ENCODE assay signal across 11 cellular contexts in the genomic region with DNA sequence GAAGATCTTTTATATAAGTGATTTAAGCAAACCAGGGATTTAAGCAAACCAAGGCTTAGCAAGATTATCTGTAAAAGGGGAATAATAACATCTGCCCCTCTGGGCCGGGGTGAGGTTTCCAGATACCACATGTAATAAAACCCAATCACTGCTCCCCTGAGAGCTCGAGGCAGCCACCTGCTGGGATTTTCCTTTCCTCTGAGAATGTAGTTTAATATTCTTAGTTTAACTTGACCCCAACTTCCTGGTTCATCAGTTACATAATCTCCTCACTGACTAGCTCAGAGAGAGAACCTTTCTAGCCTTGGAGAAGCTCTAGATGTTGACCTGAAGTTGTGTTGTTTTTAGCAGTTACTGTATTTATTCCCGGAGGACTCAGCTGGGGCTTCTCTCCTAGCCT.
DNase-seq lines count a peak whose midpoint lies in the region; ATAC-seq, FAIRE-seq and TF ChIP-seq lines count a peak whose summit lies in the region.
"Had no signal": no experiment of that assay in that cellular context is flagged by ENCODE, and none has a peak within 500 bp of the region (broad histone marks: within the 10 kb centered on the region; RNA-seq: fewer than 3 reads in every experiment).

No MANE protein-coding gene starts in this region.

- peaks cover 30% of the 10 kb centered on the region for H3K4me1 Mint-ChIP-seq in osteocyte (ENCODE audit: unreplicated experiment)

- TF ChIP-seq CTCF in heart right ventricle (IDR thresholded peaks at IDR 0.05): peak in 2 of 9 donors; percentile 7 to 16
- TF ChIP-seq CTCF in NB4 (IDR thresholded peaks at IDR 0.05; ENCODE audit: low read depth, low read length): no peak
- no peak for TF ChIP-seq CTCF in brain microvascular endothelial cell (IDR thresholded peaks at IDR 0.05; ENCODE audit: low read depth, low read length, missing control alignments)
- no peak for TF ChIP-seq CTCF in osteocyte (IDR thresholded peaks at IDR 0.05)

- H3K36me3 ChIP-seq in heart right ventricle: no peaks in the 10 kb centered on the region
- no peaks in the 10 kb centered on the region for H3K36me3 ChIP-seq in brain microvascular endothelial cell (replicated peaks)
- H3K36me3 ChIP-seq in small intestine (ENCODE audit: control insufficient read depth in 2 of 2, insufficient read depth in 2 of 2, low read length in 2 of 2): no peaks in the 10 kb centered on the region

- peak overlapping the region in 9 of 10 donors; percentile 58 to 86 (median 77) for H3K27ac ChIP-seq in heart right ventricle
- H3K27ac ChIP-seq in brain microvascular endothelial cell: no peak overlapping the region
- H3K27ac ChIP-seq in small intestine (ENCODE audit: low read depth in 1 of 2, low read length in 1 of 2): no peak overlapping the region
- H3K27ac ChIP-seq: HL-60 had no signal

- H3K4me3 Mint-ChIP-seq in osteocyte (ENCODE audit: unreplicated experiment): no peak overlapping the region

- no peaks in the 10 kb centered on the region for H3K27me3 Mint-ChIP-seq in osteocyte (ENCODE audit: unreplicated experiment)

- intact Hi-C loops in heart right ventricle (cut with DNase I) (loop anchor here in 4 of 10 donors (5.0 to 10.0 kb wide), 4 partner anchors 69 to 211 kb away; no protein-coding TSS in a partner anchor), cardiac septum (cut with DNase I) (loop anchor here (5.0 to 10.0 kb wide), 2 partner anchors 62 to 161 kb away; no protein-coding TSS in a partner anchor)

- no peak for TF ChIP-seq POLR2A in NB4 (IDR thresholded peaks at IDR 0.05; ENCODE audit: extremely low read depth, insufficient read length)

- peak in 2 of 8 donors; percentile 16 to 18 for ATAC-seq in heart right ventricle
- no peak for ATAC-seq in GM21390 (IDR thresholded peaks at IDR 0.05; ENCODE audit: unreplicated experiment)

- H3K4me1 ChIP-seq in heart right ventricle (peaks cover 0 to 85% (median 66%) of the 10 kb centered on the region in 9 donors), small intestine (ENCODE audit: control insufficient read depth in 2 of 2, insufficient read depth in 1 of 2, low read depth in 1 of 2, low read length in 1 of 2) (peaks cover 2 to 8% of the 10 kb centered on the region in 2 donors)

- FAIRE-seq in small intestine (lab: Jason Lieb, UNC): no peak

- no peaks in the 10 kb centered on the region for H3K27me3 ChIP-seq in heart right ventricle
- no peaks in the 10 kb centered on the region for H3K27me3 ChIP-seq in brain microvascular endothelial cell (replicated peaks)
- no peaks in the 10 kb centered on the region for H3K27me3 ChIP-seq in small intestine (ENCODE audit: control insufficient read depth in 2 of 2, insufficient read depth in 2 of 2, low read length in 2 of 2)

- no peak overlapping the region for H3K27ac Mint-ChIP-seq in osteocyte (ENCODE audit: unreplicated experiment)

- H3K36me3 Mint-ChIP-seq in osteocyte (ENCODE audit: unreplicated experiment): peaks cover 43% of the 10 kb centered on the region

- in situ Hi-C loops in brain microvascular endothelial cell (cut with HindIII; ENCODE audit: low pct_ligation_motif_present, low sequenced_read_pairs): no loop called here

- H3K9me3 ChIP-seq in heart right ventricle: no peaks in the 10 kb centered on the region
- H3K9me3 ChIP-seq in small intestine (ENCODE audit: control insufficient read depth, low read depth): no peaks in the 10 kb centered on the region

- DNase-seq in heart right ventricle (no peak), cardiac septum (ENCODE audit: low spot score) (no peak), NB4 (ENCODE audit: low read depth) (peak; percentile 32), brain microvascular endothelial cell (peak; percentile 9), small intestine (peak; percentile 50), osteocyte (ENCODE audit: extremely low spot score, unreplicated experiment) (no peak)
- no peak for DNase-seq in activated CD4-positive, CD25-positive, alpha-beta regulatory T cell treated with anti-CD3 and anti-CD28 coated beads, Interleukin-2, amount 50 U/mL, for 72 hours
- DNase-seq: activated effector memory CD4-positive, alpha-beta T cell treated with Interleukin-2 at 50 U/mL for 16 hours; RPMI8226 had no signal

- 42 to 43% methylated on average over 3 of the region's 3 CpGs for WGBS in heart right ventricle, 2 donors
- WGBS in small intestine, 3 donors: 27 to 44% (median 38%) methylated on average over 3 of the region's 3 CpGs

- H3K9me3 Mint-ChIP-seq in osteocyte (ENCODE audit: unreplicated experiment): no peaks in the 10 kb centered on the region

- H3K4me3 ChIP-seq in heart right ventricle (no peak overlapping the region), NB4 (ENCODE audit: low read depth, low read length) (no peak overlapping the region), brain microvascular endothelial cell (ENCODE audit: low read depth, low read length) (no peak overlapping the region), small intestine (ENCODE audit: low read depth in 1 of 2, low read length in 2 of 2) (no peak overlapping the region)

Comparison
In these comparisons a context has a peak if more than half of its experiments do, and no peak if none do; other contexts are left out.
1. DNase-seq: peak in NB4 (single experiment), brain microvascular endothelial cell (single experiment) and small intestine (single experiment); none in heart right ventricle (0 of 2), cardiac septum (single experiment), osteocyte (single experiment) and activated CD4-positive, CD25-positive, alpha-beta regulatory T cell treated with anti-CD3 and anti-CD28 coated beads, Interleukin-2, amount 50 U/mL, for 72 hours (single experiment).
2. H3K27ac ChIP-seq: peak in heart right ventricle (9 of 10); none in brain microvascular endothelial cell (single experiment) and small intestine (0 of 2).